13 cellular contexts compared by ENCODE assay signal in the genomic region with DNA sequence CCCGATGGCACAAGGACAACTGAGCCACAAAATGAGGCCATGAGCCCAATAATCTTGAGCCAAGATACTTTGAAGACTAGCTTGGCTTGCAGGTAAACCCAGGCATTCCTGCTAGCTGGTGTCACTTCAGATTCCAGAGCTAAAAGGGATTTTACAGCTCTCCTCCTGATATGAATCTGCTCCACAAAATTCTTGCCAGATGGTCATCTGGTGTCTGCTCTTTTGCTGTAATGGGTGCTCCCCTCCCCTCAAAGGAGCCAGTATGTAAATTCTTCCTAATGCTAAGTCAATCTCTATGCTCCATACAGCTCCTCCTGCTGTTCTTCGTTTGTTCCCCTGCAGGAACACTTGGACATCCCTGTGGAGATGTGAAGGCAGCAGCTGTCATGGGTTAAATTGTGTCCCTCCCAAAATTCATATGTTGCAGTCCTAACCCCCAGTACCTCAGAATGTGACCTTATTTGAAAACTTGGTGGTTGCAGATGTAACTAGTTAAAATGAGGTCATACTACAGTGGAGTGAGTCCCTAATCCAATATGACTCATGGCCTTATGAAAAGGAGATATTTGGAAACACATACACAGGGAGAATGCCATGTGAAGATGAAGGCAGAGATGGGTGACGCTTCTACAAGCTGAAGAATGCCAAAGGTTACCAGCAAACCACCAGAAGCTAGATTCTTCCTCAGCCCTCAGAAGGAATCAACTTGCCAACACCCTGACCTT.
DNase-seq lines count a peak whose midpoint lies in the region; ATAC-seq, FAIRE-seq and TF ChIP-seq lines count a peak whose summit lies in the region.
"Had no signal": no experiment of that assay in that cellular context is flagged by ENCODE, and none has a peak within 500 bp of the region (broad histone marks: within the 10 kb centered on the region; RNA-seq: fewer than 3 reads in every experiment).

No MANE protein-coding gene starts in this region.

- no peaks in the 10 kb centered on the region for H3K9me3 ChIP-seq in MG63
- H3K9me3 ChIP-seq: upper lobe of left lung had no signal

- no peak overlapping the region for H3K27ac ChIP-seq in brain microvascular endothelial cell
- H3K27ac ChIP-seq: upper lobe of left lung had no signal

- H3K4me3 ChIP-seq in MG63, result no peak overlapping the region
- H3K4me3 ChIP-seq in brain microvascular endothelial cell (ENCODE audit: low read depth, low read length), result no peak overlapping the region
- H3K4me3 ChIP-seq: upper lobe of left lung had no signal

- H3K27me3 Mint-ChIP-seq in activated CD4-positive, alpha-beta T cell treated with anti-CD3 and anti-CD28 coated beads for 36 hours, result peaks cover 6% of the 10 kb centered on the region
- H3K27me3 Mint-ChIP-seq: activated CD4-positive, alpha-beta memory T cell treated with anti-CD3 and anti-CD28 coated beads for 36 hours; CD4-positive, CD25-positive, alpha-beta regulatory T cell had no signal

- in situ Hi-C loops in brain microvascular endothelial cell (cut with HindIII; ENCODE audit: low pct_ligation_motif_present, low sequenced_read_pairs), result no loop called here

- H3K36me3 ChIP-seq in MG63, result no peaks in the 10 kb centered on the region
- H3K36me3 ChIP-seq in brain microvascular endothelial cell (replicated peaks), result no peaks in the 10 kb centered on the region
- H3K36me3 ChIP-seq: upper lobe of left lung had no signal

- H3K27me3 ChIP-seq in MG63 (no peaks in the 10 kb centered on the region), brain microvascular endothelial cell (replicated peaks) (no peaks in the 10 kb centered on the region)
- H3K27me3 ChIP-seq: upper lobe of left lung had no signal

- no peaks in the 10 kb centered on the region for H3K36me3 Mint-ChIP-seq in activated CD4-positive, alpha-beta T cell treated with anti-CD3 and anti-CD28 coated beads for 36 hours (ENCODE audit: low read depth)
- H3K36me3 Mint-ChIP-seq: activated CD4-positive, alpha-beta memory T cell treated with anti-CD3 and anti-CD28 coated beads for 36 hours; CD4-positive, CD25-positive, alpha-beta regulatory T cell had no signal

- peak; percentile 84 for FAIRE-seq in D721Med (lab: Jason Lieb, UNC)

- TF ChIP-seq CTCF in D721Med (IDR thresholded peaks at IDR 0.05; ENCODE audit: insufficient read depth, missing control alignments) (peak; percentile 29), brain microvascular endothelial cell (IDR thresholded peaks at IDR 0.05; ENCODE audit: low read depth, low read length, missing control alignments) (peak; percentile 23)

- intact Hi-C loops in activated CD4-positive, alpha-beta T cell treated with anti-CD3 and anti-CD28 coated beads for 36 hours (cut with DNase I, micrococcal nuclease), result no loop called here

- H3K27ac Mint-ChIP-seq in activated CD4-positive, alpha-beta T cell treated with anti-CD3 and anti-CD28 coated beads for 36 hours, result no peak overlapping the region
- H3K27ac Mint-ChIP-seq: activated CD4-positive, alpha-beta memory T cell treated with anti-CD3 and anti-CD28 coated beads for 36 hours; CD4-positive, CD25-positive, alpha-beta regulatory T cell had no signal

- POLR2A ChIA-PET in activated CD4-positive, alpha-beta T cell treated with anti-CD3 and anti-CD28 coated beads for 36 hours (lab: Charles Lee), result no interaction called here

- H3K4me1 Mint-ChIP-seq in activated CD4-positive, alpha-beta T cell treated with anti-CD3 and anti-CD28 coated beads for 36 hours, result no peaks in the 10 kb centered on the region
- H3K4me1 Mint-ChIP-seq: CD4-positive, CD25-positive, alpha-beta regulatory T cell had no signal

- H3K4me3 Mint-ChIP-seq in activated CD4-positive, alpha-beta T cell treated with anti-CD3 and anti-CD28 coated beads for 36 hours, result no peak overlapping the region
- H3K4me3 Mint-ChIP-seq: activated CD4-positive, alpha-beta memory T cell treated with anti-CD3 and anti-CD28 coated beads for 36 hours; CD4-positive, CD25-positive, alpha-beta regulatory T cell had no signal

- H3K9me3 Mint-ChIP-seq in activated CD4-positive, alpha-beta T cell treated with anti-CD3 and anti-CD28 coated beads for 36 hours (ENCODE audit: low read depth), result no peaks in the 10 kb centered on the region
- H3K9me3 Mint-ChIP-seq: activated CD4-positive, alpha-beta memory T cell treated with anti-CD3 and anti-CD28 coated beads for 36 hours; CD4-positive, CD25-positive, alpha-beta regulatory T cell had no signal

- CTCF ChIA-PET in activated CD4-positive, alpha-beta T cell treated with anti-CD3 and anti-CD28 coated beads for 36 hours (lab: Charles Lee), result interaction anchor here (0.7 kb wide), 1 partner anchor 46 kb away, joined by 3 read pairs; no protein-coding TSS in a partner anchor

- DNase-seq in D721Med (ENCODE audit: insufficient read length, low spot score), result peak; percentile 32
- peak; percentile 60 for DNase-seq in MG63
- peak; percentile 61 for DNase-seq in brain microvascular endothelial cell
- peak; percentile 53 for DNase-seq in kidney tubule cell (ENCODE audit: low spot score)
- DNase-seq in SW480 (ENCODE audit: low spot score), result no peak
- DNase-seq in activated CD4-positive, alpha-beta T cell treated with anti-CD3 and anti-CD28 coated beads for 36 hours, result no peak
- DNase-seq: activated CD4-positive, alpha-beta memory T cell treated with anti-CD3 and anti-CD28 coated beads for 36 hours; CD4-positive, CD25-positive, alpha-beta regulatory T cell; NCI-H774; right cardiac atrium had no signal

- ATAC-seq in HG03095 (IDR thresholded peaks at IDR 0.05; ENCODE audit: unreplicated experiment) (no peak), HG03135 (IDR thresholded peaks at IDR 0.05; ENCODE audit: unreplicated experiment) (no peak)
- ATAC-seq in activated CD4-positive, alpha-beta T cell treated with anti-CD3 and anti-CD28 coated beads for 36 hours, result no peak
- ATAC-seq: right cardiac atrium had no signal

Comparison
In these comparisons a context has a peak if more than half of its experiments do, and no peak if none do; other contexts are left out.
1. DNase-seq: peak in D721Med (single experiment), MG63 (single experiment), brain microvascular endothelial cell (single experiment) and kidney tubule cell (single experiment); none in SW480 (single experiment) and activated CD4-positive, alpha-beta T cell treated with anti-CD3 and anti-CD28 coated beads for 36 hours (single experiment).